Comparison of ENCODE assay signal across 8 cellular contexts in the genomic region with DNA sequence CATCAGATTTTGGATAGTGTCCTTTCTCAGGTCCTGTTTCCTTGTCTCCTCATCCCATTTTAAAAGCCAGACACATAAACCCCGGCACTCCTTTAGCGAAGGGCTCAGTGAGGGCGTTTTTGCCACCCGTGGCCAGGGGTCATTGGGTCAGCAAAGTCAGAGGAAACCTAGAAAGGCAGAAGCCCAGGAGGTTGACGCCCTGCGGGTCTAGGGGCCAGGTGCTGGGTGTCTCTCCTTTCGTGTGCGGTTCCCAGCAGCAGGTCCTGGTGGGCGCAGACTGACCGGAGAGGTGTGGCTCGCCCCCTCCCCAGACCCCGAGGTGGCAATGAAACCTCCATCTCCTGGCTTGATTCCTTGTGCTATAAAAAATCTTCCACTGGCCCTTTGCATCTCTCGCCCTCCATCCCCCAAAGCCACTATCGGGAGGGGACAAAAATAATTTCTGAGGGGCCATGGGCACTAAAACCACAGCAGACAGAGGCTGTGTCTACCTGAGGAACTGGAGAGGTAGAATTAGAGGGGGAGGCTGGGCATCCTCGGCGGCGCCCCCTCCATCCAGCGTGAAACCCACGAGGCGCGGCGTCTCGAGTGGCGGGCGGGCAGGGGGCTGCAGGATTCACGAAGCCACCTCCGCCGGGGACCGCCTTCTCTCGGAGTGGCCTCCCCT. TPM values are rescaled to one million over a fixed set of nuclear protein-coding genes. Genes with fewer than 3 reads are reported as not detected.
A peak's percentile ranks its signal among the peaks of the same experiment; 100 is the strongest.
DNase-seq lines count a peak whose midpoint lies in the region; ATAC-seq and TF ChIP-seq lines count a peak whose summit lies in the region.

No MANE protein-coding gene starts in this region.

- H3K27ac ChIP-seq in heart left ventricle = peak overlapping the region; percentile 89 to 100 (median 97)

- H3K9me3 Mint-ChIP-seq in activated naive CD4-positive, alpha-beta T cell treated with anti-CD3 and anti-CD28 coated beads for 36 hours = no peaks in the 10 kb centered on the region
- no peaks in the 10 kb centered on the region for H3K9me3 Mint-ChIP-seq in activated T-cell treated with anti-CD3 and anti-CD28 coated beads, Interleukin-2, amount 50 U/mL, for 4 hours

- TF ChIP-seq POLR2A in heart left ventricle (IDR thresholded peaks at IDR 0.05) = no peak

- no peak for ATAC-seq in activated T-cell treated with anti-CD3 and anti-CD28 coated beads, Interleukin-2, amount 50 U/mL, for 4 hours
- ATAC-seq in heart left ventricle = peak in 1 of 4 donors; percentile 2
- ATAC-seq in HG02970 (IDR thresholded peaks at IDR 0.05; ENCODE audit: low FRiP score, unreplicated experiment) = no peak

- no peaks in the 10 kb centered on the region for H3K9me3 ChIP-seq in heart left ventricle

- H3K4me1 ChIP-seq in heart left ventricle = peaks cover 0 to 29% (median 11%) of the 10 kb centered on the region in 12 donors

- DNase-seq in activated naive CD4-positive, alpha-beta T cell treated with anti-CD3 and anti-CD28 coated beads for 36 hours = no peak
- no peak for DNase-seq in activated naive CD4-positive, alpha-beta T cell treated with anti-CD3 and anti-CD28 coated beads, Interleukin-2, amount 50 U/mL, for 16 hours
- no peak for DNase-seq in activated T-cell treated with anti-CD3 and anti-CD28 coated beads, Interleukin-2, amount 50 U/mL, for 4 hours
- peak; percentile 22 to 64 (median 27) for DNase-seq in heart left ventricle
- DNase-seq in putamen (ENCODE audit: low spot score) = peak; percentile 13
- no peak for DNase-seq in DMS153 treated with DMSO at 0.1 percent for 48 hours (lab: John Stamatoyannopoulos, UW; ENCODE audit: unreplicated experiment)
- no peak for DNase-seq in stimulated activated CD4-positive, alpha-beta T cell treated with anti-CD3 and anti-CD28 coated beads, Interleukin-2, amount 100 ng/mL, for 48 hours

- peaks cover 21% of the 10 kb centered on the region for H3K4me1 Mint-ChIP-seq in activated naive CD4-positive, alpha-beta T cell treated with anti-CD3 and anti-CD28 coated beads for 36 hours (ENCODE audit: low read depth)
- peaks cover 13% of the 10 kb centered on the region for H3K4me1 Mint-ChIP-seq in activated T-cell treated with anti-CD3 and anti-CD28 coated beads, Interleukin-2, amount 50 U/mL, for 4 hours (ENCODE audit: low read depth)

- H3K27me3 ChIP-seq in heart left ventricle = peaks cover 0 to 6% (median 0%) of the 10 kb centered on the region in 9 donors

- WGBS in heart left ventricle, 4 donors = 0 to 2% (median 1%) methylated on average over 23 to 30 of the region's 30 CpGs

- H3K36me3 ChIP-seq in heart left ventricle = no peaks in the 10 kb centered on the region

- peak overlapping the region; percentile 58 to 96 (median 87) for H3K4me3 ChIP-seq in heart left ventricle

- no peaks in the 10 kb centered on the region for H3K36me3 Mint-ChIP-seq in activated naive CD4-positive, alpha-beta T cell treated with anti-CD3 and anti-CD28 coated beads for 36 hours (ENCODE audit: low read depth)
- H3K36me3 Mint-ChIP-seq in activated T-cell treated with anti-CD3 and anti-CD28 coated beads, Interleukin-2, amount 50 U/mL, for 4 hours (ENCODE audit: insufficient read depth) = no peaks in the 10 kb centered on the region

- peaks cover 3% of the 10 kb centered on the region for H3K27me3 Mint-ChIP-seq in activated naive CD4-positive, alpha-beta T cell treated with anti-CD3 and anti-CD28 coated beads for 36 hours (ENCODE audit: low read depth)
- peaks cover 22% of the 10 kb centered on the region for H3K27me3 Mint-ChIP-seq in activated T-cell treated with anti-CD3 and anti-CD28 coated beads, Interleukin-2, amount 50 U/mL, for 4 hours (ENCODE audit: low read depth)

- H3K4me3 Mint-ChIP-seq in activated naive CD4-positive, alpha-beta T cell treated with anti-CD3 and anti-CD28 coated beads for 36 hours = peak overlapping the region; percentile 74
- peak overlapping the region; percentile 79 for H3K4me3 Mint-ChIP-seq in activated T-cell treated with anti-CD3 and anti-CD28 coated beads, Interleukin-2, amount 50 U/mL, for 4 hours

- CTCF ChIA-PET in activated naive CD4-positive, alpha-beta T cell treated with anti-CD3 and anti-CD28 coated beads for 36 hours (lab: Charles Lee) = interaction anchor here (1.9 to 3.7 kb wide), 2 partner anchors 125 kb away, joined by 4 to 32 read pairs; no protein-coding TSS in a partner anchor

- intact Hi-C loops in activated naive CD4-positive, alpha-beta T cell treated with anti-CD3 and anti-CD28 coated beads for 36 hours (cut with micrococcal nuclease) = loop anchor here (1.0 to 10.0 kb wide), 10 partner anchors 91 to 1649 kb away; partner anchors contain the start of genes GNG2, SOS2, TMX1 and TRIM9
- intact Hi-C loops in heart left ventricle (cut with DNase I) = loop anchor here in 9 of 10 donors (5.0 to 10.0 kb wide), 11 partner anchors 54 to 369 kb away; partner anchors contain the start of gene RTRAF (in 1 of the 9)

- TF ChIP-seq CTCF in heart left ventricle (IDR thresholded peaks at IDR 0.05) = no peak

- H3K27ac Mint-ChIP-seq in activated naive CD4-positive, alpha-beta T cell treated with anti-CD3 and anti-CD28 coated beads for 36 hours = no peak overlapping the region

RNA-seq across cellular contexts. Expression of gene FRMD6, which starts 0.9 kb away (rescaled TPM):
- total RNA-seq in activated naive CD4-positive, alpha-beta T cell treated with anti-CD3 and anti-CD28 coated beads for 36 hours = 1 to 10 TPM; 3.0 to 3.2 TPM
- 1 to 10 TPM; 2.2 to 4.8 (median 3.1) TPM for total RNA-seq in activated T-cell treated with anti-CD3 and anti-CD28 coated beads, Interleukin-2, amount 50 U/mL, for 4 hours
- total RNA-seq in heart left ventricle = 10 to 100 TPM in 3 of 9 donors, 1 to 10 TPM in 6; 4.0 to 23.2 (median 9.2) TPM
- polyA plus RNA-seq in heart left ventricle = 1 to 10 TPM; 1.9 to 4.4 TPM

Comparison
In these comparisons a context has a peak if more than half of its experiments do, and no peak if none do; other contexts are left out.
1. DNase-seq: peak in heart left ventricle (5 of 5) and putamen (single experiment); none in activated naive CD4-positive, alpha-beta T cell treated with anti-CD3 and anti-CD28 coated beads for 36 hours (single experiment), activated naive CD4-positive, alpha-beta T cell treated with anti-CD3 and anti-CD28 coated beads, Interleukin-2, amount 50 U/mL, for 16 hours (single experiment), activated T-cell treated with anti-CD3 and anti-CD28 coated beads, Interleukin-2, amount 50 U/mL, for 4 hours (single experiment), DMS153 treated with DMSO at 0.1 percent for 48 hours (single experiment) and stimulated activated CD4-positive, alpha-beta T cell treated with anti-CD3 and anti-CD28 coated beads, Interleukin-2, amount 100 ng/mL, for 48 hours (0 of 2).